Comparison of ENCODE assay signal across 8 cellular contexts in genomic region chr6:106359989-106360409, GRCh38. TPM values are rescaled to one million over a fixed set of nuclear protein-coding genes. Genes with fewer than 3 reads are reported as not detected.
A peak's percentile ranks its signal among the peaks of the same experiment; 100 is the strongest.
DNase-seq lines count a peak whose midpoint lies in the region; ATAC-seq and TF ChIP-seq lines count a peak whose summit lies in the region.

No MANE protein-coding gene starts in this region.

- peaks cover 0 to 2% (median 0%) of the 10 kb centered on the region in 3 experiments; a peak in 1 of 7 replicates for H3K36me3 Mint-ChIP-seq in H9 (ENCODE audit: insufficient read depth in 1 of 3, low read depth in 3 of 3)

- no peak overlapping the region for H2BK5ac ChIP-seq in H9 (ENCODE audit: insufficient read length, low read length)

- H3K36me3 ChIP-seq in SK-N-MC (ENCODE audit: insufficient read depth, low read length), result no peaks in the 10 kb centered on the region

- DNase-seq in H9, result no peak
- no peak for DNase-seq in SK-N-MC (ENCODE audit: low read depth, low spot score)
- no peak for DNase-seq in fibroblast of pulmonary artery (ENCODE audit: low read depth)
- no peak for DNase-seq in retinal pigment epithelial cell (ENCODE audit: low read depth)
- DNase-seq in SIG-M5 treated with dmso at 0.1 percent for 504 hours (lab: John Stamatoyannopoulos, UW; ENCODE audit: unreplicated experiment), result no peak

- no peak overlapping the region for H3K56ac ChIP-seq in H9 (ENCODE audit: insufficient read length, low read depth, low read length)

- ATAC-seq in GM18517 (IDR thresholded peaks at IDR 0.05; ENCODE audit: unreplicated experiment) (no peak), GM18511 (IDR thresholded peaks at IDR 0.05; ENCODE audit: unreplicated experiment) (no peak), GM18867 (IDR thresholded peaks at IDR 0.05; ENCODE audit: unreplicated experiment) (no peak)

- H3K4me3 Mint-ChIP-seq in H9, result peak overlapping the region; percentile 52 to 84

- H2AFZ ChIP-seq in H9 (ENCODE audit: low read length), result no peak overlapping the region

- no peak overlapping the region for H3K23ac ChIP-seq in H9 (ENCODE audit: insufficient read length, low read depth, low read length)

- H3K27me3 ChIP-seq in H9 (ENCODE audit: insufficient read depth, low read length), result no peaks in the 10 kb centered on the region; the same call in 1 of the 2 replicates

- no peak overlapping the region for H2BK15ac ChIP-seq in H9 (ENCODE audit: low read depth, low read length)

- H3K27ac ChIP-seq in H9 (ENCODE audit: insufficient read length, low read depth, low read length), result no peak overlapping the region
- H3K27ac ChIP-seq in SK-N-MC, result no peak overlapping the region

- TF ChIP-seq CTCF in H9 (conservative IDR thresholded peaks at IDR 0.05) (no peak), fibroblast of pulmonary artery (IDR thresholded peaks at IDR 0.05; ENCODE audit: low read length, missing control alignments) (no peak), retinal pigment epithelial cell (conservative IDR thresholded peaks at IDR 0.05; ENCODE audit: low read depth, low read length) (no peak)

- H3K4ac ChIP-seq in H9 (ENCODE audit: low read depth, low read length), result no peak overlapping the region

- H2BK12ac ChIP-seq in H9 (ENCODE audit: insufficient read length, low read depth, low read length), result no peak overlapping the region

- H4K91ac ChIP-seq in H9 (ENCODE audit: insufficient read length, low read depth, low read length), result no peak overlapping the region

- peaks cover 6 to 7% of the 10 kb centered on the region in 2 experiments for H3K4me1 Mint-ChIP-seq in H9

- WGBS in H9 (ENCODE audit: extremely low coverage, insufficient read length, low lambda C conversion rate), result no CpG with 5 or more reads among the region's 12 CpGs

- H3K79me2 ChIP-seq in H9 (ENCODE audit: insufficient read depth, low read length), result no peaks in the 10 kb centered on the region

- peaks cover 17% of the 10 kb centered on the region for H3K27me3 Mint-ChIP-seq in H9 (ENCODE audit: low read depth)

- H3K18ac ChIP-seq in H9 (ENCODE audit: insufficient read length, low read depth, low read length), result no peak overlapping the region

- no peaks in the 10 kb centered on the region for H4K20me1 ChIP-seq in H9 (ENCODE audit: control insufficient read depth, insufficient read depth, insufficient read length)

- H3K4me2 ChIP-seq in H9 (ENCODE audit: insufficient read depth, insufficient read length, low read length), result peak overlapping the region; percentile 53

- H3K9me3 ChIP-seq in H9 (ENCODE audit: control insufficient read depth, low read depth, low read length) (no peaks in the 10 kb centered on the region), SK-N-MC (ENCODE audit: low read depth, low read length) (no peaks in the 10 kb centered on the region)

- H2AK5ac ChIP-seq in H9 (ENCODE audit: insufficient read length, low read length), result no peak overlapping the region

- H2BK120ac ChIP-seq in H9 (ENCODE audit: low read depth, low read length, poor library complexity, severe bottlenecking), result no peak overlapping the region

- H3K14ac ChIP-seq in H9 (ENCODE audit: insufficient read depth, low read length), result peak overlapping the region; percentile 76; the same call in 1 of the 2 replicates

- peaks cover 8% of the 10 kb centered on the region for H3K23me2 ChIP-seq in H9 (ENCODE audit: insufficient read length, low read depth, low read length, poor library complexity, severe bottlenecking)

- no peak overlapping the region for H2BK20ac ChIP-seq in H9 (ENCODE audit: low read depth, low read length, poor library complexity, severe bottlenecking)

- no peaks in the 10 kb centered on the region; the same call in 1 of the 2 replicates for H3K4me1 ChIP-seq in H9 (ENCODE audit: insufficient read depth, low read length)

- no peaks in the 10 kb centered on the region for H3K79me1 ChIP-seq in H9 (ENCODE audit: insufficient read depth, low read depth, low read length, poor library complexity, severe bottlenecking)

- H4K5ac ChIP-seq in H9 (ENCODE audit: insufficient read length, low read depth, low read length), result no peak overlapping the region

- H4K8ac ChIP-seq in H9 (replicated peaks; ENCODE audit: insufficient read length, low read depth, low read length), result no peak overlapping the region

- no peaks in the 10 kb centered on the region; a peak in 1 of 5 replicates for H3K9me3 Mint-ChIP-seq in H9

- H3T11ph ChIP-seq in H9 (ENCODE audit: low read length), result no peak overlapping the region

- H3K4me3 ChIP-seq in SK-N-MC, result peak overlapping the region; percentile 77
- peak overlapping the region; percentile 39 for H3K4me3 ChIP-seq in fibroblast of pulmonary artery (replicated peaks; ENCODE audit: low read depth, low read length)
- peak overlapping the region; percentile 56 for H3K4me3 ChIP-seq in retinal pigment epithelial cell (ENCODE audit: low read length)

- no peak overlapping the region for H3K9ac ChIP-seq in H9 (ENCODE audit: extremely low read depth, insufficient read length, low read length)
- no peak overlapping the region for H3K9ac ChIP-seq in SK-N-MC (ENCODE audit: insufficient read length)

- H3K27ac Mint-ChIP-seq in H9, result no peak overlapping the region

RNA-seq across cellular contexts. Expression of gene CRYBG1, which starts 0.5 kb away (rescaled TPM):
- total RNA-seq in H9 (2021), result 5.6 and 5.7 TPM in 2 replicates

RNA-seq across cellular contexts. Expression of gene ATG5, which starts 34.4 kb away (rescaled TPM):
- 36.7 and 37.2 TPM in 2 replicates for total RNA-seq in H9 (2021)
